In the genomic region with DNA sequence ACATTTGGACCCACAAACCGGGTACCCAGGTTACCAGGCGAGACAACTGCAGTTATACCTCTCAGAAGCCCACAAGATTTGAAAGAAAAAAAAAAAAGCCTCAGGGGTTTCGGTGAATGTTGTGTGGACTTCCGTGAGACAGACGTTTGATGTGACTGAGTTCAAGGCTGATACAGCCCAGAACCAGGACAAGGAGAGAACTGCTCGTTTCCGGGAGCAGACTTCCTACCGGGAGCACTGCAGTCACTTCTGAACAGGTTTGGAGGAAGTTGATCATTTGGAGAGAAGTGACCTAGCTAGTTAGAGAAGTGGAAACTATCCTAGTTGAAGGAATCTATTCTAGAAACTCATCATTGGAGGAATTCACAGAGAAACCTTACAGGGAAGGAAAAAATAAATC, we compare ENCODE assay signal across 1 cellular context.
TF ChIP-seq lines count a peak whose summit lies in the region.

No MANE protein-coding gene starts in this region.

TF ChIP-seq in liver, 16 proteins besides CTCF, POLR2A, EP300 and RAD21 (continued from another document):
- TF ChIP-seq, protein P1, sequence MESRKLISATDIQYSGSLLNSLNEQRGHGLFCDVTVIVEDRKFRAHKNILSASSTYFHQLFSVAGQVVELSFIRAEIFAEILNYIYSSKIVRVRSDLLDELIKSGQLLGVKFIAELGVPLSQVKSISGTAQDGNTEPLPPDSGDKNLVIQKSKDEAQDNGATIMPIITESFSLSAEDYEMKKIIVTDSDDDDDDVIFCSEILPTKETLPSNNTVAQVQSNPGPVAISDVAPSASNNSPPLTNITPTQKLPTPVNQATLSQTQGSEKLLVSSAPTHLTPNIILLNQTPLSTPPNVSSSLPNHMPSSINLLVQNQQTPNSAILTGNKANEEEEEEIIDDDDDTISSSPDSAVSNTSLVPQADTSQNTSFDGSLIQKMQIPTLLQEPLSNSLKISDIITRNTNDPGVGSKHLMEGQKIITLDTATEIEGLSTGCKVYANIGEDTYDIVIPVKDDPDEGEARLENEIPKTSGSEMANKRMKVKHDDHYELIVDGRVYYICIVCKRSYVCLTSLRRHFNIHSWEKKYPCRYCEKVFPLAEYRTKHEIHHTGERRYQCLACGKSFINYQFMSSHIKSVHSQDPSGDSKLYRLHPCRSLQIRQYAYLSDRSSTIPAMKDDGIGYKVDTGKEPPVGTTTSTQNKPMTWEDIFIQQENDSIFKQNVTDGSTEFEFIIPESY (IDR thresholded peaks at IDR 0.05), result no peak
- no peak for TF ChIP-seq TAF1 (conservative IDR thresholded peaks at IDR 0.05)
- no peak for TF ChIP-seq GABPA (IDR thresholded peaks at IDR 0.05 in 1 of 2, conservative IDR thresholded peaks at IDR 0.05 in 1 of 2)
- TF ChIP-seq, protein P2, sequence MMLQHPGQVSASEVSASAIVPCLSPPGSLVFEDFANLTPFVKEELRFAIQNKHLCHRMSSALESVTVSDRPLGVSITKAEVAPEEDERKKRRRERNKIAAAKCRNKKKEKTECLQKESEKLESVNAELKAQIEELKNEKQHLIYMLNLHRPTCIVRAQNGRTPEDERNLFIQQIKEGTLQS (IDR thresholded peaks at IDR 0.05), result no peak
- TF ChIP-seq FOXA2 (IDR thresholded peaks at IDR 0.05), result no peak
- TF ChIP-seq YY1 (IDR thresholded peaks at IDR 0.05), result no peak
